1 cellular context compared by ENCODE assay signal in genomic region chr17:44899074-44899782, GRCh38.
TF ChIP-seq lines count a peak whose summit lies in the region.

TSS of gene EFTUD2 (minus strand) at chr17:44899445. CDS start at chr17:44894521, 4,924 bp downstream.

TF ChIP-seq in K562, 482 proteins besides CTCF, POLR2A, EP300 and RAD21 (continued from another document and continues in another):
- 0 out of 2 replicates have a peak, but pooled peaks have one; percentile 42 for TF ChIP-seq E2F1 (CRISPR knock-in tag; IDR thresholded peaks at IDR 0.05)
- no peak; the same call in 1 of the 2 replicates for TF ChIP-seq CGGBP1 (CRISPR knock-in tag; IDR thresholded peaks at IDR 0.05)
- TF ChIP-seq HNRNPL (IDR thresholded peaks at IDR 0.05; ENCODE audit: low read depth, low read length) = no peak
- TF ChIP-seq TRIM24 (IDR thresholded peaks at IDR 0.05) = peak in 1 of 2 experiments; percentile 9; a peak in 1 of 4 replicates
- TF ChIP-seq CTBP1 (IDR thresholded peaks at IDR 0.05; ENCODE audit: borderline replicate concordance) = peak; percentile 67; the same call in 1 of the 2 replicates
- 0 out of 2 replicates have a peak, but pooled peaks have one; percentile 17 for TF ChIP-seq TRIM28 (IDR thresholded peaks at IDR 0.05)
- no peak for TF ChIP-seq MCM7 (IDR thresholded peaks at IDR 0.05)
- TF ChIP-seq ZNF511 (CRISPR knock-in tag; IDR thresholded peaks at IDR 0.05) = peak; percentile 48; the same call in 1 of the 2 replicates
- TF ChIP-seq, protein P1, sequence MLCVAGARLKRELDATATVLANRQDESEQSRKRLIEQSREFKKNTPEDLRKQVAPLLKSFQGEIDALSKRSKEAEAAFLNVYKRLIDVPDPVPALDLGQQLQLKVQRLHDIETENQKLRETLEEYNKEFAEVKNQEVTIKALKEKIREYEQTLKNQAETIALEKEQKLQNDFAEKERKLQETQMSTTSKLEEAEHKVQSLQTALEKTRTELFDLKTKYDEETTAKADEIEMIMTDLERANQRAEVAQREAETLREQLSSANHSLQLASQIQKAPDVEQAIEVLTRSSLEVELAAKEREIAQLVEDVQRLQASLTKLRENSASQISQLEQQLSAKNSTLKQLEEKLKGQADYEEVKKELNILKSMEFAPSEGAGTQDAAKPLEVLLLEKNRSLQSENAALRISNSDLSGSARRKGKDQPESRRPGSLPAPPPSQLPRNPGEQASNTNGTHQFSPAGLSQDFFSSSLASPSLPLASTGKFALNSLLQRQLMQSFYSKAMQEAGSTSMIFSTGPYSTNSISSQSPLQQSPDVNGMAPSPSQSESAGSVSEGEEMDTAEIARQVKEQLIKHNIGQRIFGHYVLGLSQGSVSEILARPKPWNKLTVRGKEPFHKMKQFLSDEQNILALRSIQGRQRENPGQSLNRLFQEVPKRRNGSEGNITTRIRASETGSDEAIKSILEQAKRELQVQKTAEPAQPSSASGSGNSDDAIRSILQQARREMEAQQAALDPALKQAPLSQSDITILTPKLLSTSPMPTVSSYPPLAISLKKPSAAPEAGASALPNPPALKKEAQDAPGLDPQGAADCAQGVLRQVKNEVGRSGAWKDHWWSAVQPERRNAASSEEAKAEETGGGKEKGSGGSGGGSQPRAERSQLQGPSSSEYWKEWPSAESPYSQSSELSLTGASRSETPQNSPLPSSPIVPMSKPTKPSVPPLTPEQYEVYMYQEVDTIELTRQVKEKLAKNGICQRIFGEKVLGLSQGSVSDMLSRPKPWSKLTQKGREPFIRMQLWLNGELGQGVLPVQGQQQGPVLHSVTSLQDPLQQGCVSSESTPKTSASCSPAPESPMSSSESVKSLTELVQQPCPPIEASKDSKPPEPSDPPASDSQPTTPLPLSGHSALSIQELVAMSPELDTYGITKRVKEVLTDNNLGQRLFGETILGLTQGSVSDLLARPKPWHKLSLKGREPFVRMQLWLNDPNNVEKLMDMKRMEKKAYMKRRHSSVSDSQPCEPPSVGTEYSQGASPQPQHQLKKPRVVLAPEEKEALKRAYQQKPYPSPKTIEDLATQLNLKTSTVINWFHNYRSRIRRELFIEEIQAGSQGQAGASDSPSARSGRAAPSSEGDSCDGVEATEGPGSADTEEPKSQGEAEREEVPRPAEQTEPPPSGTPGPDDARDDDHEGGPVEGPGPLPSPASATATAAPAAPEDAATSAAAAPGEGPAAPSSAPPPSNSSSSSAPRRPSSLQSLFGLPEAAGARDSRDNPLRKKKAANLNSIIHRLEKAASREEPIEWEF (CRISPR knock-in tag; IDR thresholded peaks at IDR 0.05) = no peak
- no peak; the same call in 1 of the 2 replicates for TF ChIP-seq KAT7 (CRISPR knock-in tag; IDR thresholded peaks at IDR 0.05; ENCODE audit: borderline replicate concordance)
- TF ChIP-seq USF2 (CRISPR knock-in tag; IDR thresholded peaks at IDR 0.05) = peak; percentile 96
- TF ChIP-seq NFE2 (IDR thresholded peaks at IDR 0.05; ENCODE audit: low read depth) = peak; percentile 99
- peak; percentile 98 for TF ChIP-seq C11orf30 (IDR thresholded peaks at IDR 0.05; ENCODE audit: low read depth)
- TF ChIP-seq CC2D1A (IDR thresholded peaks at IDR 0.05) = no peak; the same call in 1 of the 2 replicates
- no peak for TF ChIP-seq ZNF57 (CRISPR knock-in tag; IDR thresholded peaks at IDR 0.05)
- TF ChIP-seq EZH2 (IDR thresholded peaks at IDR 0.05; ENCODE audit: borderline replicate concordance, low read depth, low read length) = no peak
- peak; percentile 54 for TF ChIP-seq FOSL1 (tag; conservative IDR thresholded peaks at IDR 0.05)
- TF ChIP-seq MTA1 (IDR thresholded peaks at IDR 0.05; ENCODE audit: borderline replicate concordance) = peak; percentile 100
- no peak; a peak in 1 of 4 replicates for TF ChIP-seq ETV6 (IDR thresholded peaks at IDR 0.05; ENCODE audit: borderline replicate concordance in 1 of 2, low read depth in 2 of 2, low read length in 1 of 2)
- TF ChIP-seq ETV6 (CRISPR knock-in tag; IDR thresholded peaks at IDR 0.05; ENCODE audit: borderline replicate concordance) = no peak
- TF ChIP-seq ZNF561 (CRISPR knock-in tag; conservative IDR thresholded peaks at IDR 0.05) = no peak
- TF ChIP-seq PHB2 (IDR thresholded peaks at IDR 0.05; ENCODE audit: low read depth) = peak; percentile 8; the same call in 1 of the 2 replicates
- TF ChIP-seq NUFIP1 (IDR thresholded peaks at IDR 0.05; ENCODE audit: partially characterized antibody) = peak; percentile 79
- no peak for TF ChIP-seq POLR2AphosphoS2 (IDR thresholded peaks at IDR 0.05; ENCODE audit: low read length)
- TF ChIP-seq FOXP1 (CRISPR knock-in tag; IDR thresholded peaks at IDR 0.05) = peak; percentile 93; the same call in 1 of the 2 replicates
- peak; percentile 56 for TF ChIP-seq CHD1 (IDR thresholded peaks at IDR 0.05; ENCODE audit: low read length)
- TF ChIP-seq GMEB1 (CRISPR knock-in tag; IDR thresholded peaks at IDR 0.05) = peak; percentile 80
- peak; percentile 96 for TF ChIP-seq CXXC5 (CRISPR knock-in tag; IDR thresholded peaks at IDR 0.05)
- no peak for TF ChIP-seq CREBBP (IDR thresholded peaks at IDR 0.05; ENCODE audit: low read depth, low read length)
- no peak for TF ChIP-seq CTCFL (IDR thresholded peaks at IDR 0.05; ENCODE audit: borderline replicate concordance, insufficient read depth, low read depth, low read length, poor library complexity, severe bottlenecking)
- TF ChIP-seq, protein P2, sequence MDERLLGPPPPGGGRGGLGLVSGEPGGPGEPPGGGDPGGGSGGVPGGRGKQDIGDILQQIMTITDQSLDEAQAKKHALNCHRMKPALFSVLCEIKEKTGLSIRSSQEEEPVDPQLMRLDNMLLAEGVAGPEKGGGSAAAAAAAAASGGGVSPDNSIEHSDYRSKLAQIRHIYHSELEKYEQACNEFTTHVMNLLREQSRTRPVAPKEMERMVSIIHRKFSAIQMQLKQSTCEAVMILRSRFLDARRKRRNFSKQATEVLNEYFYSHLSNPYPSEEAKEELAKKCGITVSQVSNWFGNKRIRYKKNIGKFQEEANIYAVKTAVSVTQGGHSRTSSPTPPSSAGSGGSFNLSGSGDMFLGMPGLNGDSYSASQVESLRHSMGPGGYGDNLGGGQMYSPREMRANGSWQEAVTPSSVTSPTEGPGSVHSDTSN (CRISPR knock-in tag; IDR thresholded peaks at IDR 0.05; ENCODE audit: low read depth) = no peak
- TF ChIP-seq, protein P2 (tag; conservative IDR thresholded peaks at IDR 0.05; ENCODE audit: low read depth) = no peak
- no peak for TF ChIP-seq XRCC3 (IDR thresholded peaks at IDR 0.05)
- no peak for TF ChIP-seq SP2 (IDR thresholded peaks at IDR 0.05; ENCODE audit: extremely low read depth, low read depth, low read length, poor library complexity, severe bottlenecking)
- TF ChIP-seq ZNF140 (CRISPR knock-in tag; IDR thresholded peaks at IDR 0.05) = no peak
- TF ChIP-seq NBN (IDR thresholded peaks at IDR 0.05; ENCODE audit: low read depth) = peak; percentile 73; the same call in 1 of the 2 replicates
- peak; percentile 47 for TF ChIP-seq KDM5B (IDR thresholded peaks at IDR 0.05; ENCODE audit: insufficient replicate concordance, low read depth, low read length)
- no peak; the same call in 1 of the 2 replicates for TF ChIP-seq SMC3 (conservative IDR thresholded peaks at IDR 0.05; ENCODE audit: insufficient read depth, low read depth, low read length)
- no peak for TF ChIP-seq SMAD2 (IDR thresholded peaks at IDR 0.05; ENCODE audit: low read depth, low read length)
- TF ChIP-seq ZNF12 (CRISPR knock-in tag; IDR thresholded peaks at IDR 0.05) = 0 out of 2 replicates have a peak, but pooled peaks have one; percentile 70
- TF ChIP-seq ETV1 (tag; conservative IDR thresholded peaks at IDR 0.05; ENCODE audit: low read depth) = peak; percentile 93
- no peak for TF ChIP-seq DMBX1 (CRISPR knock-in tag; IDR thresholded peaks at IDR 0.05; ENCODE audit: borderline replicate concordance)
- no peak; the same call in 1 of the 2 replicates for TF ChIP-seq ZBTB33 (CRISPR knock-in tag; IDR thresholded peaks at IDR 0.05)
- TF ChIP-seq RBFOX2 (IDR thresholded peaks at IDR 0.05; ENCODE audit: low read depth, low read length) = peak; percentile 92
- TF ChIP-seq NEUROD1 (IDR thresholded peaks at IDR 0.05; ENCODE audit: borderline replicate concordance, low read depth, low read length, partially characterized antibody) = peak; percentile 77
- TF ChIP-seq ZBTB17 (CRISPR knock-in tag; IDR thresholded peaks at IDR 0.05) = no peak
- TF ChIP-seq HMG20B (CRISPR knock-in tag; IDR thresholded peaks at IDR 0.05) = no peak
- TF ChIP-seq, protein P3, sequence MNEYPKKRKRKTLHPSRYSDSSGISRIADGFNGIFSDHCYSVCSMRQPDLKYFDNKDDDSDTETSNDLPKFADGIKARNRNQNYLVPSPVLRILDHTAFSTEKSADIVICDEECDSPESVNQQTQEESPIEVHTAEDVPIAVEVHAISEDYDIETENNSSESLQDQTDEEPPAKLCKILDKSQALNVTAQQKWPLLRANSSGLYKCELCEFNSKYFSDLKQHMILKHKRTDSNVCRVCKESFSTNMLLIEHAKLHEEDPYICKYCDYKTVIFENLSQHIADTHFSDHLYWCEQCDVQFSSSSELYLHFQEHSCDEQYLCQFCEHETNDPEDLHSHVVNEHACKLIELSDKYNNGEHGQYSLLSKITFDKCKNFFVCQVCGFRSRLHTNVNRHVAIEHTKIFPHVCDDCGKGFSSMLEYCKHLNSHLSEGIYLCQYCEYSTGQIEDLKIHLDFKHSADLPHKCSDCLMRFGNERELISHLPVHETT (CRISPR knock-in tag; conservative IDR thresholded peaks at IDR 0.05 in 1 of 2, IDR thresholded peaks at IDR 0.05 in 1 of 2) = 0 out of 4 replicates have a peak, but pooled peaks of 1 of the 2 experiments have one; percentile 41
- no peak for TF ChIP-seq ZNF124 (CRISPR knock-in tag; IDR thresholded peaks at IDR 0.05)
